27 cellular contexts compared by ENCODE assay signal in the genomic region with DNA sequence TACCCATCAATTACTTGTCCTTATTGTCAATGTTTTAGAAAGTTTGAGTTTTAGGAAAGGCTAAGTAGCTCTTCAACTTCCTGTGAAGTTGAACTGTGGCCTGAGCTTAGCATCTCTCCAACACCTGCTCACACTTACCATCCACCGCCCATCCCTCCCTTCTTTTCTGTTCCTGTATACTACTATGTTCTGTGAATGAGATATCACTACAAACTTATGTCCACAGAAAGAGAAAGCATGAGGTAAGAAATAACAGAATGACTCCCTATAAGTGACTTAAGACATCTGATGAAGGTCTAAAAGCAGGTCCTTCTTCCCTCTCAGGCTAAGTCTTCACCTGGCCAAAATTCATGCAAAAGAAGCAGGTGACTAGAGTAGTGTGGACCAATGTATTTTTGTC.
A peak's percentile ranks its signal among the peaks of the same experiment; 100 is the strongest.
DNase-seq lines count a peak whose midpoint lies in the region; ATAC-seq and TF ChIP-seq lines count a peak whose summit lies in the region.
"Had no signal": no experiment of that assay in that cellular context is flagged by ENCODE, and none has a peak within 500 bp of the region (broad histone marks: within the 10 kb centered on the region; RNA-seq: fewer than 3 reads in every experiment).

No MANE protein-coding gene starts in this region.

- peak overlapping the region; percentile 79 for H3K27ac Mint-ChIP-seq in stimulated activated naive CD8-positive, alpha-beta T cell treated with anti-CD3 and anti-CD28 coated beads, Interleukin-15, Interleukin-2, amounts not matched to agents 100 ng/mL and 50 ng/mL, for 24 hours
- peak overlapping the region; percentile 54 for H3K27ac Mint-ChIP-seq in activated naive CD8-positive, alpha-beta T cell treated with anti-CD3 and anti-CD28 coated beads, Interleukin-2, amount 10 ng/mL, durations not matched to agents 7 days and 5 days
- H3K27ac Mint-ChIP-seq: activated naive CD4-positive, alpha-beta T cell treated with anti-CD3 and anti-CD28 coated beads for 36 hours had no signal

- H3K36me3 ChIP-seq in colonic mucosa = no peaks in the 10 kb centered on the region
- H3K36me3 ChIP-seq: upper lobe of right lung had no signal

- H3K4me1 ChIP-seq in colonic mucosa = no peaks in the 10 kb centered on the region
- H3K4me1 ChIP-seq: parathyroid adenoma had no signal

- H3K4me3 ChIP-seq in colonic mucosa = no peak overlapping the region
- H3K4me3 ChIP-seq: upper lobe of right lung had no signal

- peaks cover 87% of the 10 kb centered on the region for H3K4me1 Mint-ChIP-seq in stimulated activated naive CD8-positive, alpha-beta T cell treated with anti-CD3 and anti-CD28 coated beads, Interleukin-15, Interleukin-2, amounts not matched to agents 100 ng/mL and 50 ng/mL, for 24 hours (ENCODE audit: low read depth)
- peaks cover 62% of the 10 kb centered on the region for H3K4me1 Mint-ChIP-seq in activated naive CD8-positive, alpha-beta T cell treated with anti-CD3 and anti-CD28 coated beads, Interleukin-2, amount 10 ng/mL, durations not matched to agents 7 days and 5 days

- peak overlapping the region; percentile 29 for H3K4me3 Mint-ChIP-seq in stimulated activated naive CD8-positive, alpha-beta T cell treated with anti-CD3 and anti-CD28 coated beads, Interleukin-15, Interleukin-2, amounts not matched to agents 100 ng/mL and 50 ng/mL, for 24 hours
- H3K4me3 Mint-ChIP-seq in activated naive CD8-positive, alpha-beta T cell treated with anti-CD3 and anti-CD28 coated beads, Interleukin-2, amount 10 ng/mL, durations not matched to agents 7 days and 5 days = no peak overlapping the region
- H3K4me3 Mint-ChIP-seq: activated naive CD4-positive, alpha-beta T cell treated with anti-CD3 and anti-CD28 coated beads for 36 hours had no signal

- intact Hi-C loops in colonic mucosa (cut with DNase I) = no loop called here

- no peak overlapping the region for H3K9ac ChIP-seq in colonic mucosa (ENCODE audit: low read depth in 2 of 2, low read length in 2 of 2)
- H3K9ac ChIP-seq: parathyroid adenoma had no signal

- no peak for ATAC-seq in stimulated activated naive CD8-positive, alpha-beta T cell treated with anti-CD3 and anti-CD28 coated beads, Interleukin-15, Interleukin-2, amounts not matched to agents 100 U/mL and 50 U/mL, for 24 hours
- ATAC-seq in HG03354 (IDR thresholded peaks at IDR 0.05; ENCODE audit: poor library complexity, severe bottlenecking, unreplicated experiment) (peak; percentile 20), GM18870 (IDR thresholded peaks at IDR 0.05; ENCODE audit: unreplicated experiment) (no peak), GM18907 (IDR thresholded peaks at IDR 0.05; ENCODE audit: unreplicated experiment) (no peak)
- ATAC-seq in activated naive CD8-positive, alpha-beta T cell treated with anti-CD3 and anti-CD28 coated beads, Interleukin-2, amount 10 ng/mL, durations not matched to agents 7 days and 5 days (ENCODE audit: low read depth) = no peak
- ATAC-seq: esophagus mucosa, HepG2, left ventricle myocardium superior, right cardiac atrium, upper lobe of right lung had no signal

- TF ChIP-seq CTCF in colonic mucosa (IDR thresholded peaks at IDR 0.05) = no peak

- no peaks in the 10 kb centered on the region for H3K27me3 ChIP-seq in colonic mucosa
- H3K27me3 ChIP-seq: upper lobe of right lung had no signal

- no peak for DNase-seq in stimulated activated naive CD8-positive, alpha-beta T cell treated with anti-CD3 and anti-CD28 coated beads, Interleukin-15, Interleukin-2, amounts not matched to agents 100 U/mL and 50 U/mL, for 24 hours
- DNase-seq in activated naive CD8-positive, alpha-beta T cell treated with anti-CD3 and anti-CD28 coated beads, Interleukin-2, amount 10 ng/mL, durations not matched to agents 7 days and 5 days = no peak
- no peak for DNase-seq in colonic mucosa
- DNase-seq: activated CD4-positive, CD25-positive, alpha-beta regulatory T cell treated with anti-CD3 and anti-CD28 coated beads, Interleukin-2, amount 50 U/mL, for 72 hours; activated naive CD4-positive, alpha-beta T cell treated with anti-CD3 and anti-CD28 coated beads for 36 hours; DMS153; effector memory CD4-positive, alpha-beta T cell; foreskin melanocyte; hippocampal formation; left ventricle myocardium superior; midbrain; NCI-H1048; NCI-H1930; NCI-H345; right cardiac atrium; Right ventricle myocardium superior; stimulated activated CD4-positive, alpha-beta T cell treated with anti-CD3 and anti-CD28 coated beads, Interleukin-12 subunit alpha, Interleukin-12 subunit beta, amount 100 ng/mL, for 4 hours; upper lobe of right lung had no signal

- H3K36me3 Mint-ChIP-seq in stimulated activated naive CD8-positive, alpha-beta T cell treated with anti-CD3 and anti-CD28 coated beads, Interleukin-15, Interleukin-2, amounts not matched to agents 100 ng/mL and 50 ng/mL, for 24 hours (ENCODE audit: low read depth) = no peaks in the 10 kb centered on the region
- H3K36me3 Mint-ChIP-seq in activated naive CD8-positive, alpha-beta T cell treated with anti-CD3 and anti-CD28 coated beads, Interleukin-2, amount 10 ng/mL, durations not matched to agents 7 days and 5 days = peaks cover 4% of the 10 kb centered on the region

- POLR2A ChIA-PET in activated naive CD8-positive, alpha-beta T cell treated with anti-CD3 and anti-CD28 coated beads, Interleukin-2, amount 10 ng/mL, durations not matched to agents 7 days and 5 days (lab: Charles Lee) = interaction anchor here (0.7 kb wide), 1 partner anchor 861 kb away, joined by 4 read pairs; no protein-coding TSS in a partner anchor

- H3K9me3 ChIP-seq in colonic mucosa = no peaks in the 10 kb centered on the region
- H3K9me3 ChIP-seq: upper lobe of right lung had no signal

- no peak overlapping the region for H3K27ac ChIP-seq in colonic mucosa
- H3K27ac ChIP-seq: C4-2B, HL-60, parathyroid adenoma, upper lobe of right lung had no signal

- H3K9me3 Mint-ChIP-seq in stimulated activated naive CD8-positive, alpha-beta T cell treated with anti-CD3 and anti-CD28 coated beads, Interleukin-15, Interleukin-2, amounts not matched to agents 100 ng/mL and 50 ng/mL, for 24 hours = no peaks in the 10 kb centered on the region
- H3K9me3 Mint-ChIP-seq in activated naive CD8-positive, alpha-beta T cell treated with anti-CD3 and anti-CD28 coated beads, Interleukin-2, amount 10 ng/mL, durations not matched to agents 7 days and 5 days = peaks cover 2% of the 10 kb centered on the region
- H3K9me3 Mint-ChIP-seq: activated naive CD4-positive, alpha-beta T cell treated with anti-CD3 and anti-CD28 coated beads for 36 hours had no signal

- H3K27me3 Mint-ChIP-seq in stimulated activated naive CD8-positive, alpha-beta T cell treated with anti-CD3 and anti-CD28 coated beads, Interleukin-15, Interleukin-2, amounts not matched to agents 100 ng/mL and 50 ng/mL, for 24 hours = peaks cover 22% of the 10 kb centered on the region
- H3K27me3 Mint-ChIP-seq in activated naive CD8-positive, alpha-beta T cell treated with anti-CD3 and anti-CD28 coated beads, Interleukin-2, amount 10 ng/mL, durations not matched to agents 7 days and 5 days = peaks cover 4% of the 10 kb centered on the region
